Comparison of ENCODE assay signal across 17 cellular contexts in the genomic region with DNA sequence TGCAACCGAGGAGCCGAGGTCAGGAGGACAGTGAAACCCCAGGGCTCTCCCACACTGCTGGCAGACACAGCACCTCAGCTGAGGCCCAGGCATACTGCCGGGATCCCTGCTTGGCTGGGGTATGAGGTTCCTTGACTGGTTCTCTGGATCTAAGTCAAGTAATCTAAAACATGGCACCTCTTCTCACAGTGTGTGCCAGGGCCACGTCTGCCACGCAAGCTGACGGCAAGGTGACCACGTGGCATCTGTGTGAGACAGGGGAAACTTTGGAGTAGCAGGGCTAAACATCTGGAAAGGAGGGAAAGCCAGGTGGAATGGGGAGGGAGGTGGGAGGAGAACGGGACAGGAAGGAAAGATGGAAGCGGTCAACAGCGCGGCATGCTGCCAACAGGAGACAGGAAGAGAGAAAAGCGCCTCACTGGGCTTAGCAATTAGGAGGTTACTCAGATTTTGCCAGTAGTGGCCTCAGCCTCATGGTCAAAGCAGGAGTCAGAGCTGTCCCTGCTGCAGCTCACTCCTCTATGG.
A peak's percentile ranks its signal among the peaks of the same experiment; 100 is the strongest.
DNase-seq lines count a peak whose midpoint lies in the region; ATAC-seq and TF ChIP-seq lines count a peak whose summit lies in the region.
"Had no signal": no experiment of that assay in that cellular context is flagged by ENCODE, and none has a peak within 500 bp of the region (broad histone marks: within the 10 kb centered on the region; RNA-seq: fewer than 3 reads in every experiment).

No MANE protein-coding gene starts in this region.

- H3K4me1 ChIP-seq in suprapubic skin = peaks cover 24% of the 10 kb centered on the region

- intact Hi-C loops in left ventricle myocardium superior (cut with micrococcal nuclease) = no loop called here

- TF ChIP-seq POLR2A in suprapubic skin (IDR thresholded peaks at IDR 0.05) = no peak

- WGBS in suprapubic skin = 54% methylated on average over 12 of the region's 12 CpGs

- DNase-seq in H4 (ENCODE audit: low spot score) (peak; percentile 1), RPMI7951 (ENCODE audit: low read depth) (peak; percentile 75), left ventricle myocardium superior (peak; percentile 73), suprapubic skin (ENCODE audit: low spot score in 2 of 2) (peak in 1 of 2 donors; percentile 85), DMS79 (lab: John Stamatoyannopoulos, UW) (no peak), omental fat pad (ENCODE audit: low spot score) (no peak)
- DNase-seq: activated T-cell treated with anti-CD3 and anti-CD28 coated beads, Interleukin-2, amount 50 U/mL, for 1 hour; brain microvascular endothelial cell; dorsolateral prefrontal cortex; KG1; NCI-H1417 treated with DMSO at 0.1 percent for 48 hours; NCI-H82; PC-9; stimulated activated CD4-positive, alpha-beta T cell treated with anti-CD3 and anti-CD28 coated beads, Interleukin-1b, Interleukin-23, amount 100 ng/mL, for 48 hours had no signal

- no peaks in the 10 kb centered on the region for H3K36me3 ChIP-seq in suprapubic skin
- H3K36me3 ChIP-seq: brain microvascular endothelial cell had no signal

- H3K27me3 ChIP-seq in suprapubic skin = no peaks in the 10 kb centered on the region
- H3K27me3 ChIP-seq: brain microvascular endothelial cell, dorsolateral prefrontal cortex had no signal

- no peak overlapping the region for H3K4me3 ChIP-seq in suprapubic skin
- H3K4me3 ChIP-seq: dorsolateral prefrontal cortex, PC-9 had no signal

- no peaks in the 10 kb centered on the region for H3K9me3 ChIP-seq in suprapubic skin

- TF ChIP-seq CTCF in suprapubic skin (IDR thresholded peaks at IDR 0.05) (no peak), omental fat pad (IDR thresholded peaks at IDR 0.05) (no peak)

- no peak for TF ChIP-seq EP300 in suprapubic skin (IDR thresholded peaks at IDR 0.05)

- peak overlapping the region; percentile 16 for H3K27ac ChIP-seq in suprapubic skin
- H3K27ac ChIP-seq: brain microvascular endothelial cell, dorsolateral prefrontal cortex, HL-60, PC-9 had no signal

- ATAC-seq in left ventricle myocardium superior (peak; percentile 83), omental fat pad (ENCODE audit: low FRiP score) (no peak), HG02852 (IDR thresholded peaks at IDR 0.05; ENCODE audit: unreplicated experiment) (no peak)
- ATAC-seq: activated naive CD4-positive, alpha-beta T cell treated with anti-CD3 and anti-CD28 coated beads, Interleukin-2, amount 50 U/mL, for 72 hours had no signal

Comparison
In these comparisons a context has a peak if more than half of its experiments do, and no peak if none do; other contexts are left out.
1. DNase-seq: peak in H4 (single experiment), RPMI7951 (single experiment) and left ventricle myocardium superior (single experiment); none in DMS79 (single experiment) and omental fat pad (single experiment).